19 cellular contexts compared by ENCODE assay signal in the genomic region with DNA sequence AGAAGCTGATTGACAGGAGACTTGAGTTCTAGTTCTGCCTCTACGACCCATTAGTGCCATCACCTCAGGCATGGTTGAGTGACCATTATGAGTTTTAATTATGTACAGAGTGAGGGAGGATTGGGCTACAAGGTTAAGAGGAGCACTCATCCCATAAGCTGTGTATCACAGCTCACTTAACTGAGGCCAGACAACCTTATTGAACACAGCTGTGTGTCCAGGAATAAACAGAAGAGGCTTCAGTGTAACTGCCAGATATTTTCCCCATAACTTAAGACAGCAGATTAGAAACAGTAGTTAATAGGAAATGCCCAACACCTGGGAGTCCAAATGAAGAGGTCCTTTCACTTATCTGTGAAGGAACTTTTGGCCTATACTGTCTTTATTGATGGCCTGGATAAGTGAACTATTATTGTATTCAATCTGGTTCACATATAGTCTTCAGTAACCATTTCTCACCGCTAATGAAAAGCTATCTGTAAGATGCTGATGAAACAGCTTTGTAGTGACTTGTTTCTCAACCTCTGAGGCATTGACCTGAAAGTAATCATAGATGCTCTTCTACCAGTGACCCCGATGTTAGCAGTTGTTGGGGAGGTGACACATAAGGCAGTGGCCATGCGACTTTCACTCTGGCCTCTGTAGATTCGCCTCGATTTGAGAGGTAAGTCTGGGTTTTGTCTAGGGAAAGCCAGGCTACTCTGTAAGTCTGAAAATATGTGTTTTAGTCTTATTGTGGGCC. TPM values are rescaled to one million over a fixed set of nuclear protein-coding genes. Genes with fewer than 3 reads are reported as not detected.
"Had no signal": no experiment of that assay in that cellular context is flagged by ENCODE, and none has a peak within 500 bp of the region (broad histone marks: within the 10 kb centered on the region; RNA-seq: fewer than 3 reads in every experiment).

No MANE protein-coding gene starts in this region.

- H3K27ac Mint-ChIP-seq: activated CD4-positive, alpha-beta T cell treated with anti-CD3 and anti-CD28 coated beads, Interleukin-2, amount 10 ng/mL, durations not matched to agents 7 days and 5 days; activated naive CD8-positive, alpha-beta T cell treated with anti-CD3 and anti-CD28 coated beads for 36 hours; activated T-helper 1 cell treated with anti-CD3 and anti-CD28 coated beads, Interleukin-12 subunit alpha, Interleukin-12 subunit beta, Interleukin-2, Interleukin-4 antibody, amounts not matched to agents 30 ng/mL and 10 ng/mL and 1 ng/mL, durations not matched to agents 14 hours and 24 hours and 36 hours; dendritic cell treated with granulocyte-macrophage colony-stimulating factor and Interleukin-4, amounts not matched to agents 40 ng/mL and 50 ng/mL, for 4 days; immature natural killer cell; naive B cell; stimulated activated naive CD8-positive, alpha-beta T cell treated with anti-CD3 and anti-CD28 coated beads, Interleukin-15, amount 100 ng/mL, for 72 hours had no signal

- DNase-seq: activated CD4-positive, alpha-beta T cell treated with anti-CD3 and anti-CD28 coated beads, Interleukin-2, amount 10 ng/mL, durations not matched to agents 7 days and 5 days; activated CD8-positive, alpha-beta memory T cell treated with anti-CD3 and anti-CD28 coated beads for 24 hours; activated naive CD8-positive, alpha-beta T cell treated with anti-CD3 and anti-CD28 coated beads for 36 hours; amygdala; brain microvascular endothelial cell; effector memory CD4-positive, alpha-beta T cell; foreskin melanocyte; head of caudate nucleus; immature natural killer cell; naive B cell; right cardiac atrium; SIG-M5; small intestine; stimulated activated naive CD8-positive, alpha-beta T cell treated with anti-CD3 and anti-CD28 coated beads, Interleukin-15, amount 100 ng/mL, for 72 hours; thyroid gland had no signal

- H3K9me3 Mint-ChIP-seq: activated CD4-positive, alpha-beta T cell treated with anti-CD3 and anti-CD28 coated beads, Interleukin-2, amount 10 ng/mL, durations not matched to agents 7 days and 5 days; activated naive CD8-positive, alpha-beta T cell treated with anti-CD3 and anti-CD28 coated beads for 36 hours; activated T-helper 1 cell treated with anti-CD3 and anti-CD28 coated beads, Interleukin-12 subunit alpha, Interleukin-12 subunit beta, Interleukin-2, Interleukin-4 antibody, amounts not matched to agents 30 ng/mL and 10 ng/mL and 1 ng/mL, durations not matched to agents 14 hours and 24 hours and 36 hours; dendritic cell treated with granulocyte-macrophage colony-stimulating factor and Interleukin-4, amounts not matched to agents 40 ng/mL and 50 ng/mL, for 4 days; stimulated activated naive CD8-positive, alpha-beta T cell treated with anti-CD3 and anti-CD28 coated beads, Interleukin-15, amount 100 ng/mL, for 72 hours had no signal

- H3K36me3 ChIP-seq: brain microvascular endothelial cell, thyroid gland had no signal

- H3K9me3 ChIP-seq: thyroid gland had no signal

- H3K27me3 ChIP-seq: brain microvascular endothelial cell, thyroid gland had no signal

- H3K4me3 Mint-ChIP-seq: activated CD4-positive, alpha-beta T cell treated with anti-CD3 and anti-CD28 coated beads, Interleukin-2, amount 10 ng/mL, durations not matched to agents 7 days and 5 days; activated naive CD8-positive, alpha-beta T cell treated with anti-CD3 and anti-CD28 coated beads for 36 hours; activated T-helper 1 cell treated with anti-CD3 and anti-CD28 coated beads, Interleukin-12 subunit alpha, Interleukin-12 subunit beta, Interleukin-2, Interleukin-4 antibody, amounts not matched to agents 30 ng/mL and 10 ng/mL and 1 ng/mL, durations not matched to agents 14 hours and 24 hours and 36 hours; dendritic cell treated with granulocyte-macrophage colony-stimulating factor and Interleukin-4, amounts not matched to agents 40 ng/mL and 50 ng/mL, for 4 days; immature natural killer cell; naive B cell; stimulated activated naive CD8-positive, alpha-beta T cell treated with anti-CD3 and anti-CD28 coated beads, Interleukin-15, amount 100 ng/mL, for 72 hours had no signal

- H3K4me3 ChIP-seq: lung, thyroid gland had no signal

- ATAC-seq: right cardiac atrium; stimulated activated naive CD8-positive, alpha-beta T cell treated with anti-CD3 and anti-CD28 coated beads, Interleukin-15, amount 100 ng/mL, for 72 hours had no signal

- H3K27ac ChIP-seq: brain microvascular endothelial cell, thyroid gland had no signal

- H3K4me1 Mint-ChIP-seq: activated CD4-positive, alpha-beta T cell treated with anti-CD3 and anti-CD28 coated beads, Interleukin-2, amount 10 ng/mL, durations not matched to agents 7 days and 5 days; activated naive CD8-positive, alpha-beta T cell treated with anti-CD3 and anti-CD28 coated beads for 36 hours; immature natural killer cell; naive B cell; stimulated activated naive CD8-positive, alpha-beta T cell treated with anti-CD3 and anti-CD28 coated beads, Interleukin-15, amount 100 ng/mL, for 72 hours had no signal

- H3K36me3 Mint-ChIP-seq: activated naive CD8-positive, alpha-beta T cell treated with anti-CD3 and anti-CD28 coated beads for 36 hours; immature natural killer cell; naive B cell had no signal

RNA-seq across cellular contexts. Expression of a gene that starts 41.7 kb away (rescaled TPM):
- total RNA-seq: activated CD4-positive, alpha-beta T cell treated with anti-CD3 and anti-CD28 coated beads, Interleukin-2, amount 10 ng/mL, durations not matched to agents 7 days and 5 days; T-helper 2 cell treated with Interferon-gamma antibody and Interleukin-4, amounts not matched to agents 100 ng/mL and 5 ng/mL, for 36 hours had no signal
- polyA plus RNA-seq: immature natural killer cell had no signal
